1 cellular context compared by ENCODE assay signal in genomic region chr7:137874390-137874789, GRCh38.
TF ChIP-seq lines count a peak whose summit lies in the region.

No MANE protein-coding gene starts in this region.

TF ChIP-seq in WTC11, 78 proteins besides CTCF, POLR2A, EP300 and RAD21 (continued from another document):
- no peak for TF ChIP-seq E2F1 (CRISPR knock-in tag; IDR thresholded peaks at IDR 0.05)
